Comparison of ENCODE assay signal across 31 cellular contexts in genomic region chr11:19570889-19571288, GRCh38.
"Had no signal": no experiment of that assay in that cellular context is flagged by ENCODE, and none has a peak within 500 bp of the region (broad histone marks: within the 10 kb centered on the region; RNA-seq: fewer than 3 reads in every experiment).

No MANE protein-coding gene starts in this region.

- H3K36me3 ChIP-seq: adrenal gland, ascending aorta, brain microvascular endothelial cell, breast epithelium, cardiac muscle cell had no signal

- ATAC-seq: activated naive CD4-positive, alpha-beta T cell treated with anti-CD3 and anti-CD28 coated beads, Interleukin-2, amount 50 U/mL, for 72 hours; activated naive CD8-positive, alpha-beta T cell treated with anti-CD3 and anti-CD28 coated beads, Interleukin-2, amount 50 U/mL, for 24 hours; activated T-cell treated with anti-CD3 and anti-CD28 coated beads, Interleukin-2, amount 50 U/mL, for 4 hours; activated T-cell treated with anti-CD3 and anti-CD28 coated beads, Interleukin-2, amount 50 U/mL, for 72 hours; activated T-helper 17 cell treated with anti-CD3 and anti-CD28 coated beads, Interleukin-2, amount 50 U/mL, for 72 hours; body of pancreas had no signal

- H3K27ac ChIP-seq: adrenal gland, ascending aorta, body of pancreas, brain microvascular endothelial cell, breast epithelium, cardiac muscle cell had no signal

- H3K27me3 ChIP-seq: adrenal gland, ascending aorta, body of pancreas, brain microvascular endothelial cell, breast epithelium had no signal

- H3K9me3 ChIP-seq: adrenal gland, ascending aorta, body of pancreas, breast epithelium had no signal

- DNase-seq: activated effector memory CD4-positive, alpha-beta T cell treated with anti-CD3 and anti-CD28 coated beads, Interleukin-2, amount 50 U/mL, for 16 hours; activated effector memory CD4-positive, alpha-beta T cell treated with Interleukin-2 at 50 U/mL for 16 hours; activated gamma-delta T cell; activated gamma-delta T cell treated with Interleukin-2 at 50 U/mL for 16 hours; activated naive CD4-positive, alpha-beta T cell; activated naive CD4-positive, alpha-beta T cell treated with anti-CD3 and anti-CD28 coated beads for 36 hours; activated naive CD4-positive, alpha-beta T cell treated with anti-CD3 and anti-CD28 coated beads, Interleukin-2, amount 10 ng/mL, durations not matched to agents 7 days and 5 days; activated naive CD4-positive, alpha-beta T cell treated with anti-CD3 and anti-CD28 coated beads, Interleukin-2, amount 50 U/mL, for 16 hours; activated naive CD4-positive, alpha-beta T cell treated with Interleukin-2 at 50 U/mL for 16 hours; activated naive CD8-positive, alpha-beta T cell treated with anti-CD3 and anti-CD28 coated beads for 36 hours; activated naive CD8-positive, alpha-beta T cell treated with anti-CD3 and anti-CD28 coated beads, Interleukin-2, amount 10 ng/mL, durations not matched to agents 7 days and 5 days; activated naive CD8-positive, alpha-beta T cell treated with anti-CD3 and anti-CD28 coated beads, Interleukin-2, amount 50 U/mL, for 24 hours; activated T-cell treated with anti-CD3 and anti-CD28 coated beads, Interleukin-2, amount 50 U/mL, for 24 hours; activated T-cell treated with anti-CD3 and anti-CD28 coated beads, Interleukin-2, amount 50 U/mL, for 4 hours; activated T-cell treated with anti-CD3 and anti-CD28 coated beads, Interleukin-2, amount 50 U/mL, for 48 hours; activated T-cell treated with anti-CD3 and anti-CD28 coated beads, Interleukin-2, amount 50 U/mL, for 72 hours; adrenal gland; amniotic stem cell; amygdala; anterior cingulate cortex; aorta; body of pancreas; brain microvascular endothelial cell; caudate nucleus; central memory CD4-positive, alpha-beta T cell; cerebellar nuclear complex had no signal

- H3K4me3 ChIP-seq: adrenal gland, ascending aorta, body of pancreas, breast epithelium, cardiac muscle cell had no signal

- H3K4me1 ChIP-seq: adrenal gland, body of pancreas had no signal
